In genomic region chr9:114434878-114435311, GRCh38 we compare ENCODE assay signal across 8 cellular contexts. TPM values are rescaled to one million over a fixed set of nuclear protein-coding genes. Genes with fewer than 3 reads are reported as not detected.
DNase-seq lines count a peak whose midpoint lies in the region; ATAC-seq, FAIRE-seq and TF ChIP-seq lines count a peak whose summit lies in the region.

No MANE protein-coding gene starts in this region.

- CTCF ChIA-PET in A673 (lab: Charles Lee): interaction anchor here (1.0 to 1.2 kb wide), 2 partner anchors 219 to 476 kb away, joined by 3 to 4 read pairs; no protein-coding TSS in a partner anchor

- peak; percentile 13 for FAIRE-seq in G401.6 (lab: Jason Lieb, UNC)

- POLR2A ChIA-PET in A673 (lab: Charles Lee; ENCODE audit: low non-redundant PET): no interaction called here

- H3K9me3 ChIP-seq in A673 (ENCODE audit: low read depth, low read length, poor library complexity, severe bottlenecking) (no peaks in the 10 kb centered on the region), psoas muscle (no peaks in the 10 kb centered on the region)

- TF ChIP-seq CTCF in A673 (conservative IDR thresholded peaks at IDR 0.05; ENCODE audit: low read depth, low read length): peak; percentile 61
- no peak for TF ChIP-seq CTCF in psoas muscle (IDR thresholded peaks at IDR 0.05)

- H3K27me3 ChIP-seq in A673 (replicated peaks; ENCODE audit: insufficient read depth, low read depth, low read length, poor library complexity): no peaks in the 10 kb centered on the region
- H3K27me3 ChIP-seq in psoas muscle (ENCODE audit: insufficient read depth in 3 of 3, low read length in 2 of 3): peaks cover 0 to 4% (median 0%) of the 10 kb centered on the region in 3 donors

- H3K4me1 ChIP-seq in A673 (ENCODE audit: insufficient read depth, low read length, poor library complexity, severe bottlenecking) (no peaks in the 10 kb centered on the region), psoas muscle (no peaks in the 10 kb centered on the region)

- no TSS peak for BruUV-seq in A673 (replicated peaks; lab: Mats Ljungman, UMichigan)

- ATAC-seq in HG02571 (IDR thresholded peaks at IDR 0.05; ENCODE audit: unreplicated experiment): no peak
- no peak for ATAC-seq in HG03196 (IDR thresholded peaks at IDR 0.05; ENCODE audit: unreplicated experiment)
- ATAC-seq in psoas muscle: no peak

- H3K27ac ChIP-seq in A673 (ENCODE audit: low read depth, low read length, poor library complexity, severe bottlenecking): no peak overlapping the region
- H3K27ac ChIP-seq in psoas muscle: no peak overlapping the region

- no peaks in the 10 kb centered on the region for H3K36me3 ChIP-seq in A673 (ENCODE audit: insufficient read depth, low read length, poor library complexity, severe bottlenecking)
- no peaks in the 10 kb centered on the region for H3K36me3 ChIP-seq in psoas muscle (ENCODE audit: insufficient read depth in 1 of 2, low read depth in 1 of 2)

- intact Hi-C loops in A673 (cut with micrococcal nuclease; ENCODE audit: unreplicated experiment) (loop anchor here (1.0 to 10.0 kb wide), 2 partner anchors 218 to 470 kb away; no protein-coding TSS in a partner anchor), psoas muscle (cut with DNase I) (no loop called here)

- 42 to 48% (median 47%) methylated on average over 9 of the region's 9 CpGs for WGBS in psoas muscle, 3 donors

- H3K4me3 ChIP-seq in A673 (ENCODE audit: low read depth, low read length, poor library complexity, severe bottlenecking) (no peak overlapping the region), psoas muscle (no peak overlapping the region)

- DNase-seq in A673 (ENCODE audit: low spot score): peak; percentile 29
- peak; percentile 60 to 69 for DNase-seq in NCI-H2081 (lab: John Stamatoyannopoulos, UW)
- peak; percentile 32 for DNase-seq in amniotic epithelial cell (ENCODE audit: low read depth)
- peak; percentile 31 for DNase-seq in iris pigment epithelial cell (ENCODE audit: low read depth)
- DNase-seq in psoas muscle: no peak

RNA-seq across cellular contexts. Expression of gene AKNA, which starts 47.1 kb away (rescaled TPM):
- total RNA-seq in A673 (2021) (20.4 and 28.8 TPM in 2 replicates), psoas muscle (1 to 10 TPM; 2.3 to 3.9 (median 2.9) TPM)
- 1 to 10 TPM; 1.5 to 2.1 (median 1.9) TPM for polyA plus RNA-seq in psoas muscle

Comparison
In these comparisons a context has a peak if more than half of its experiments do, and no peak if none do; other contexts are left out.
1. DNase-seq: peak in A673 (single experiment), NCI-H2081 (2 of 2), amniotic epithelial cell (single experiment) and iris pigment epithelial cell (single experiment); none in psoas muscle (0 of 2).